Comparison of ENCODE assay signal across 8 cellular contexts in the genomic region with DNA sequence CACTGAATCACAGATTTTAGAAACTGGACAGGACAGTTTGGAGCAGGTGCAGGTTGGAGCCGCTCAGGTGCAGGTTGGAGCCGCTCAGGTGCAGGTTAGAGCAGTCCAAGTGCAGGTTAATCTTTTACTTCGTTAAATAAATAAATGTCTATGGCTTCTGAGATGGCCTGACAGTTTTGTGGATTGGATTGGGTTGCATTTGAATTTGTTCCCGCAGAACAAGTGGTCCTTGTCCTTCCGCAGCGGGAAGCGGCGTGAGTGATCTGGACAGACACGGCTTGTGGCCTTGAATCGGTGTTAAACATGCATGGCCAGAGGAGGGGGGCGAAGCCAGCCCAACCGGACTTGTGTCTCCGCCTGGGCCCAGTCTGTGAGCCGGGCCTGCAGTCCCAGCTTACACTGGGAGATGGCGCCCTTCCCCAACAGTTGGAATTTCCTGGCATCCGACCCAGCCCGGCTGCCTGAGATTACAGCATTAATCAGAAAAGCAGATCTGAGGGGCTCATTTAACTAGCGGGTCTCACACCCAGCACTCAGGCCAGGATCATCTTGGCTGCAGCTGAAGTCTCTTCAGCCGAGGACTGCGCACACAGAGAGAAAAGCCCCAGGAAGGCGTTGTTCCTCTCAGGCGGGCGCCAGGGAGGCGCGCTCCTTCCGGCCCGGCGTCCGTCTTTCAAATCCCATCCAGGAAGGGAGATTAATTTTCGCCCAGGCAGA. TPM values are rescaled to one million over a fixed set of nuclear protein-coding genes. Genes with fewer than 3 reads are reported as not detected.
DNase-seq lines count a peak whose midpoint lies in the region; ATAC-seq and TF ChIP-seq lines count a peak whose summit lies in the region.

No MANE protein-coding gene starts in this region.

- DNase-seq in ACHN = peak; percentile 51
- peak; percentile 80 for DNase-seq in GM13976 (ENCODE audit: low spot score)
- DNase-seq in NCI-H526 (lab: John Stamatoyannopoulos, UW) = peak; percentile 33 to 72
- DNase-seq in adipocyte (ENCODE audit: low read depth) = peak; percentile 76
- DNase-seq in left cardiac atrium = peak; percentile 79
- peak; percentile 76 to 87 for DNase-seq in psoas muscle
- DNase-seq in NCI-H2081 treated with DMSO at 0.1 percent for 48 hours (lab: John Stamatoyannopoulos, UW) = no peak

- H3K27me3 ChIP-seq in adipocyte (replicated peaks; ENCODE audit: control insufficient read depth, insufficient read depth, low read length) (peaks cover 51% of the 10 kb centered on the region), psoas muscle (ENCODE audit: insufficient read depth in 3 of 3, low read length in 2 of 3) (peaks cover 0 to 29% (median 1%) of the 10 kb centered on the region in 3 donors)

- H3K36me3 ChIP-seq in adipocyte (ENCODE audit: control insufficient read depth, insufficient read depth, low read length, severe bottlenecking) (no peaks in the 10 kb centered on the region), psoas muscle (ENCODE audit: insufficient read depth in 1 of 2, low read depth in 1 of 2) (no peaks in the 10 kb centered on the region)

- intact Hi-C loops in left cardiac atrium (cut with DNase I) (loop anchor here (1.0 to 10.0 kb wide), 5 partner anchors 258 to 326 kb away; no protein-coding TSS in a partner anchor), psoas muscle (cut with DNase I) (loop anchor here (1.0 to 5.0 kb wide), 4 partner anchors 171 to 327 kb away; no protein-coding TSS in a partner anchor)

- H3K9me3 ChIP-seq in adipocyte (ENCODE audit: control insufficient read depth, low read length) (no peaks in the 10 kb centered on the region), psoas muscle (no peaks in the 10 kb centered on the region)

- 6 to 9% (median 7%) methylated on average over 30 of the region's 30 CpGs for WGBS in psoas muscle, 3 donors

- H3K4me1 ChIP-seq in adipocyte (ENCODE audit: control insufficient read depth, insufficient read depth, low read length) (peaks cover 15% of the 10 kb centered on the region), psoas muscle (peaks cover 9% of the 10 kb centered on the region)

- ATAC-seq in left cardiac atrium (peak; percentile 73 to 82), psoas muscle (peak; percentile 75 to 84 (median 80)), GM18870 (IDR thresholded peaks at IDR 0.05; ENCODE audit: unreplicated experiment) (no peak)

- TF ChIP-seq CTCF in GM13976 (IDR thresholded peaks at IDR 0.05; ENCODE audit: borderline replicate concordance, control extremely low read depth, extremely low read depth, insufficient read depth, missing control alignments) (peak; percentile 65), psoas muscle (IDR thresholded peaks at IDR 0.05) (peak; percentile 98)

- H3K9ac ChIP-seq in adipocyte (ENCODE audit: low read length) = peak overlapping the region; percentile 32

- in situ Hi-C loops in ACHN (cut with HindIII; ENCODE audit: low pct_ligation_motif_present, low pct_unique_long_range_greater_than_20kb, low sequenced_read_pairs) = no loop called here
- in situ Hi-C loops in GM13976 (cut with MboI; ENCODE audit: low sequenced_read_pairs, unreplicated experiment) = loop anchor here (25.0 kb wide), 1 partner anchor 326 kb away; no protein-coding TSS in a partner anchor

- H3K27ac ChIP-seq in psoas muscle = no peak overlapping the region

- H3K4me3 ChIP-seq in adipocyte (ENCODE audit: low read length) = peak overlapping the region; percentile 72
- H3K4me3 ChIP-seq in psoas muscle = peak overlapping the region; percentile 63

RNA-seq across cellular contexts. Expression of gene OLFM1, which starts 1.5 kb away (rescaled TPM):
- total RNA-seq in left cardiac atrium (10 to 100 TPM; 13.9 to 25.5 TPM), psoas muscle (10 to 100 TPM in 1 of 4 donors, 1 to 10 TPM in 3; 4.8 to 21.4 (median 6.4) TPM)
- polyA plus RNA-seq in psoas muscle = 10 to 100 TPM; 11.2 to 23.1 (median 13.0) TPM
